ENCODE assay signal across 8 cellular contexts in the genomic region with DNA sequence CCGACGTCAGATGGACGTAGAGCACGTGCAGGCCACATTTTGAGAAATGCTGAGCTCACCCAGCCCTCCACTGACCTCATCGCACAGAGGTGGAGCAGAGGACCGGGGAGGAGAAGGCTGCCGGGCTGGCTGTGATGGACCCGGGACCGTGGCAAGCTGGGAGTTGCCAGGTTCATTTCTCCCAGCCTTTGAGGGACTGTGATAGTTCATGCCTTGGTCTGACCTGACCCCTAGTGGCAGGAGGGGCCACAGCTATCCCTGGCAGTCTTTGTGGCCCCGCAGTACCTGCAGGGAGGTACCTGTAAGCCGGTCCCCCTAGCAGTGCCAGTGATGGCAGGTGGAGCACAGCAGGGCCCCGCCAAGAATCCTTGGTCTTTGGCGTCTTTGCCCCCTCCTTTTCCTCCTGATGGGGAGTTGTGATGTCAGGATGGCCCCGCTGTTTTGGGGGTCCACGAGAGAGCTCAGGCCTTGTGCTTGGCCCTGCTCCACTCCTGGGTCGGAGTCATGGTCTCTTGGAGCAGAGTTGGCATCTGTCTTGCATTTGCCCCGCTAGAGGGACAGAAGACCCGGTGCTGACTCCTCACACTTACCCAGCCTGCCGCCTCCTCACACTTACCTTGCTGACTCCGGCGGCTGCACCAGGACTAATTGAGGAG.
DNase-seq lines count a peak whose midpoint lies in the region; ATAC-seq lines count a peak whose summit lies in the region.

No MANE protein-coding gene starts in this region.

- ATAC-seq in HG02798 (IDR thresholded peaks at IDR 0.05; ENCODE audit: poor library complexity, unreplicated experiment), result no peak

- peak; percentile 56 for DNase-seq in DMS 273 (lab: John Stamatoyannopoulos, UW; ENCODE audit: unreplicated experiment)
- no peak for DNase-seq in DMS 273 treated with DMSO at 0.1 percent for 48 hours (lab: John Stamatoyannopoulos, UW)
- DNase-seq in NCI-H128 (lab: John Stamatoyannopoulos, UW; ENCODE audit: unreplicated experiment), result peak; percentile 24
- peak; percentile 20 for DNase-seq in activated CD4-positive, CD25-positive, alpha-beta regulatory T cell treated with anti-CD3 and anti-CD28 coated beads, Interleukin-2, amount 50 U/mL, for 16 hours (ENCODE audit: low read depth, low spot score)
- DNase-seq in central memory CD4-positive, alpha-beta T cell, result peak; percentile 33
- DNase-seq in kidney tubule cell (ENCODE audit: low spot score), result peak; percentile 55
- peak; percentile 40 to 42 for DNase-seq in stimulated activated CD4-positive, alpha-beta T cell treated with anti-CD3 and anti-CD28 coated beads, Interleukin-4, amount 100 ng/mL, for 4 hours
